12 cellular contexts compared by ENCODE assay signal in genomic region chr21:46109251-46110221, GRCh38. TPM values are rescaled to one million over a fixed set of nuclear protein-coding genes. Genes with fewer than 3 reads are reported as not detected.
DNase-seq lines count a peak whose midpoint lies in the region; ATAC-seq and TF ChIP-seq lines count a peak whose summit lies in the region.
"Had no signal": no experiment of that assay in that cellular context is flagged by ENCODE, and none has a peak within 500 bp of the region (broad histone marks: within the 10 kb centered on the region; RNA-seq: fewer than 3 reads in every experiment).

No MANE protein-coding gene starts in this region.

- no peak overlapping the region for H3K4me3 Mint-ChIP-seq in chondrocyte (ENCODE audit: unreplicated experiment)
- H3K4me3 Mint-ChIP-seq: activated CD8-positive, alpha-beta T cell treated with anti-CD3 and anti-CD28 coated beads for 36 hours had no signal

- ATAC-seq in left lung (no peak), GM19324 (IDR thresholded peaks at IDR 0.05; ENCODE audit: low FRiP score, unreplicated experiment) (no peak)
- ATAC-seq: activated CD8-positive, alpha-beta T cell treated with anti-CD3 and anti-CD28 coated beads for 36 hours had no signal

- peak overlapping the region; percentile 6 for H3K9ac ChIP-seq in NT2/D1 (ENCODE audit: insufficient read length, low read depth)
- peak overlapping the region in 1 of 2 donors; percentile 36 for H3K9ac ChIP-seq in stomach smooth muscle (ENCODE audit: low read length in 2 of 2)

- H3K4me3 ChIP-seq in NT2/D1 (ENCODE audit: insufficient read length, low read depth) (no peak overlapping the region), left lung (no peak overlapping the region), stomach smooth muscle (ENCODE audit: low read length in 2 of 2) (peak overlapping the region; percentile 11 to 29)
- H3K4me3 ChIP-seq: MG63, psoas muscle had no signal

- no peak for DNase-seq in NT2/D1 (ENCODE audit: low read depth, low spot score)
- peak; percentile 68 for DNase-seq in chondrocyte (ENCODE audit: low spot score)
- DNase-seq in left lung, result peak; percentile 25 to 66
- DNase-seq in NCI-H748 treated with DMSO at 0.1 percent for 48 hours (lab: John Stamatoyannopoulos, UW), result no peak
- no peak for DNase-seq in midbrain (lab: John Stamatoyannopoulos, UW)
- DNase-seq: activated CD8-positive, alpha-beta T cell treated with anti-CD3 and anti-CD28 coated beads for 36 hours; NCI-H2227 treated with DMSO at 0.1 percent for 48 hours had no signal

- no peaks in the 10 kb centered on the region for H3K9me3 Mint-ChIP-seq in chondrocyte (ENCODE audit: low read depth)

- H3K27ac ChIP-seq in left lung (no peak overlapping the region), stomach smooth muscle (ENCODE audit: low read length) (peak overlapping the region; percentile 73)
- H3K27ac ChIP-seq: psoas muscle had no signal

- H3K9me3 ChIP-seq in NT2/D1 (ENCODE audit: insufficient read depth, low read length) (peaks cover 53% of the 10 kb centered on the region), left lung (peaks cover 0 to 16% of the 10 kb centered on the region in 2 donors), stomach smooth muscle (ENCODE audit: control insufficient read depth in 2 of 2, low read length in 2 of 2) (no peaks in the 10 kb centered on the region)

- H3K36me3 ChIP-seq in NT2/D1 (ENCODE audit: insufficient read depth, insufficient read length, low read length) (peaks cover 43% of the 10 kb centered on the region), left lung (peaks cover 0 to 25% of the 10 kb centered on the region in 2 donors), stomach smooth muscle (ENCODE audit: control insufficient read depth in 2 of 2, insufficient read depth in 2 of 2, low read length in 2 of 2) (peaks cover 23 to 25% of the 10 kb centered on the region in 2 donors)

- no peak overlapping the region for H3K27ac Mint-ChIP-seq in chondrocyte (ENCODE audit: unreplicated experiment)
- H3K27ac Mint-ChIP-seq: activated CD8-positive, alpha-beta T cell treated with anti-CD3 and anti-CD28 coated beads for 36 hours had no signal

- intact Hi-C loops in left lung (cut with DNase I), result no loop called here

- TF ChIP-seq CTCF in chondrocyte (IDR thresholded peaks at IDR 0.05), result no peak
- no peak for TF ChIP-seq CTCF in left lung (IDR thresholded peaks at IDR 0.05)

- no peaks in the 10 kb centered on the region for H3K27me3 ChIP-seq in NT2/D1 (ENCODE audit: insufficient read depth, insufficient read length)
- no peaks in the 10 kb centered on the region for H3K27me3 ChIP-seq in left lung
- no peaks in the 10 kb centered on the region for H3K27me3 ChIP-seq in stomach smooth muscle (ENCODE audit: control insufficient read depth in 1 of 2, insufficient read depth in 2 of 2, low read length in 2 of 2)
- H3K27me3 ChIP-seq: MG63 had no signal

- H3K36me3 Mint-ChIP-seq in chondrocyte (ENCODE audit: low read depth), result peaks cover 32% of the 10 kb centered on the region

- H3K4me1 Mint-ChIP-seq in chondrocyte (ENCODE audit: low read depth), result peaks cover 14% of the 10 kb centered on the region

- H3K27me3 Mint-ChIP-seq in chondrocyte (ENCODE audit: low read depth), result no peaks in the 10 kb centered on the region
- H3K27me3 Mint-ChIP-seq: activated CD8-positive, alpha-beta T cell treated with anti-CD3 and anti-CD28 coated beads for 36 hours had no signal

- H3K4me1 ChIP-seq in NT2/D1 (ENCODE audit: insufficient read depth, insufficient read length) (peaks cover 12% of the 10 kb centered on the region), left lung (no peaks in the 10 kb centered on the region), stomach smooth muscle (ENCODE audit: control insufficient read depth, insufficient read depth, low read length) (peaks cover 32% of the 10 kb centered on the region)
- H3K4me1 ChIP-seq: psoas muscle had no signal

RNA-seq across cellular contexts. Expression of gene COL6A2, which starts 11.6 kb away (rescaled TPM):
- total RNA-seq in chondrocyte, result 1,314 to 1,671 TPM (median 1,646 TPM) in 3 replicates
- total RNA-seq in left lung, result 100 to 1,000 TPM; 405 to 474 TPM

RNA-seq across cellular contexts. Expression of gene FTCD, which starts 45.8 kb away (rescaled TPM):
- total RNA-seq in chondrocyte (1.7 to 4.1 TPM (median 1.7 TPM) in 3 replicates), left lung (under 1 TPM; 0.29 to 0.38 TPM)
- total RNA-seq: subcutaneous adipose tissue had no signal

Comparison
In these comparisons a context has a peak if more than half of its experiments do, and no peak if none do; other contexts are left out.
1. DNase-seq: peak in chondrocyte (single experiment) and left lung (2 of 2); none in NT2/D1 (single experiment), NCI-H748 treated with DMSO at 0.1 percent for 48 hours (single experiment) and midbrain (single experiment).
2. H3K4me3 ChIP-seq: peak in stomach smooth muscle (2 of 2); none in NT2/D1 (single experiment) and left lung (0 of 2).